Comparison of ENCODE assay signal across 30 cellular contexts in genomic region chr5:125126050-125126449, GRCh38.
"Had no signal": no experiment of that assay in that cellular context is flagged by ENCODE, and none has a peak within 500 bp of the region (broad histone marks: within the 10 kb centered on the region; RNA-seq: fewer than 3 reads in every experiment).

No MANE protein-coding gene starts in this region.

- H3K27ac ChIP-seq: adrenal gland, body of pancreas, esophagus squamous epithelium, gastroesophageal sphincter, heart right ventricle had no signal

- H3K36me3 ChIP-seq: adrenal gland, esophagus squamous epithelium, gastroesophageal sphincter, heart right ventricle had no signal

- H3K9me3 ChIP-seq: adrenal gland, body of pancreas, esophagus squamous epithelium, gastroesophageal sphincter, heart right ventricle had no signal

- ATAC-seq: activated CD4-positive, alpha-beta T cell treated with anti-CD3 and anti-CD28 coated beads for 36 hours; activated CD8-positive, alpha-beta T cell treated with anti-CD3 and anti-CD28 coated beads for 36 hours; activated naive CD8-positive, alpha-beta T cell treated with anti-CD3 and anti-CD28 coated beads, Interleukin-2, amount 50 U/mL, for 24 hours; activated T-cell treated with anti-CD3 and anti-CD28 coated beads, Interleukin-2, amount 50 U/mL, for 4 hours; activated T-helper 17 cell treated with anti-CD3 and anti-CD28 coated beads, Interleukin-2, amount 50 U/mL, for 72 hours; body of pancreas; effector memory CD8-positive, alpha-beta T cell; gastroesophageal sphincter; heart right ventricle; T-cell had no signal

- H3K4me1 ChIP-seq: adrenal gland, body of pancreas, esophagus squamous epithelium, gastroesophageal sphincter, heart right ventricle had no signal

- H3K4me1 Mint-ChIP-seq: activated CD4-positive, alpha-beta T cell treated with anti-CD3 and anti-CD28 coated beads for 36 hours; activated CD4-positive, alpha-beta T cell treated with anti-CD3 and anti-CD28 coated beads, Interleukin-2, amount 10 ng/mL, durations not matched to agents 7 days and 5 days; activated naive CD4-positive, alpha-beta T cell treated with anti-CD3 and anti-CD28 coated beads, Interleukin-2, amount 50 U/mL, for 24 hours; activated naive CD8-positive, alpha-beta T cell treated with anti-CD3 and anti-CD28 coated beads for 36 hours; activated naive CD8-positive, alpha-beta T cell treated with anti-CD3 and anti-CD28 coated beads, Interleukin-2, amount 50 U/mL, for 24 hours; activated T-helper 17 cell treated with anti-CD3 and anti-CD28 coated beads, Interleukin-2, amount 50 U/mL, for 72 hours; T-cell had no signal

- H3K27ac Mint-ChIP-seq: activated CD4-positive, alpha-beta T cell treated with anti-CD3 and anti-CD28 coated beads for 36 hours; activated CD4-positive, alpha-beta T cell treated with anti-CD3 and anti-CD28 coated beads, Interleukin-2, amount 10 ng/mL, durations not matched to agents 7 days and 5 days; activated CD8-positive, alpha-beta T cell treated with anti-CD3 and anti-CD28 coated beads for 36 hours; activated naive CD4-positive, alpha-beta T cell treated with anti-CD3 and anti-CD28 coated beads for 36 hours; activated naive CD4-positive, alpha-beta T cell treated with anti-CD3 and anti-CD28 coated beads, Interleukin-2, amount 50 U/mL, for 24 hours; activated naive CD8-positive, alpha-beta T cell treated with anti-CD3 and anti-CD28 coated beads for 36 hours; activated naive CD8-positive, alpha-beta T cell treated with anti-CD3 and anti-CD28 coated beads, Interleukin-2, amount 50 U/mL, for 24 hours; activated T-helper 17 cell treated with anti-CD3 and anti-CD28 coated beads, Interleukin-2, amount 50 U/mL, for 72 hours; effector memory CD8-positive, alpha-beta T cell; T-cell; T-helper 1 cell treated with Interleukin-12 subunit alpha and Interleukin-12 subunit beta and Interleukin-4 antibody, amounts not matched to agents 30 μg/mL and 1 μg/mL, for 36 hours had no signal

- H3K27me3 Mint-ChIP-seq: activated CD4-positive, alpha-beta T cell treated with anti-CD3 and anti-CD28 coated beads for 36 hours; activated CD4-positive, alpha-beta T cell treated with anti-CD3 and anti-CD28 coated beads, Interleukin-2, amount 10 ng/mL, durations not matched to agents 7 days and 5 days; activated CD8-positive, alpha-beta T cell treated with anti-CD3 and anti-CD28 coated beads for 36 hours; activated naive CD4-positive, alpha-beta T cell treated with anti-CD3 and anti-CD28 coated beads, Interleukin-2, amount 50 U/mL, for 24 hours; activated naive CD8-positive, alpha-beta T cell treated with anti-CD3 and anti-CD28 coated beads for 36 hours; activated naive CD8-positive, alpha-beta T cell treated with anti-CD3 and anti-CD28 coated beads, Interleukin-2, amount 50 U/mL, for 24 hours; activated T-helper 17 cell treated with anti-CD3 and anti-CD28 coated beads, Interleukin-2, amount 50 U/mL, for 72 hours; effector memory CD8-positive, alpha-beta T cell; T-cell had no signal

- DNase-seq: activated CD4-positive, alpha-beta T cell treated with anti-CD3 and anti-CD28 coated beads for 36 hours; activated CD4-positive, alpha-beta T cell treated with anti-CD3 and anti-CD28 coated beads, Interleukin-2, amount 10 ng/mL, durations not matched to agents 7 days and 5 days; activated CD4-positive, alpha-beta T cell treated with anti-CD3 and anti-CD28 coated beads, Interleukin-2, amount 50 U/mL, for 4 hours; activated CD4-positive, CD25-positive, alpha-beta regulatory T cell; activated CD4-positive, CD25-positive, alpha-beta regulatory T cell treated with anti-CD3 and anti-CD28 coated beads, Interleukin-2, amount 50 U/mL, for 72 hours; activated CD8-positive, alpha-beta memory T cell treated with anti-CD3 and anti-CD28 coated beads for 24 hours; activated CD8-positive, alpha-beta T cell treated with anti-CD3 and anti-CD28 coated beads for 36 hours; activated effector memory CD4-positive, alpha-beta T cell treated with Interleukin-2 at 50 U/mL for 16 hours; activated naive CD4-positive, alpha-beta T cell treated with anti-CD3 and anti-CD28 coated beads for 36 hours; activated naive CD8-positive, alpha-beta T cell treated with anti-CD3 and anti-CD28 coated beads for 36 hours; activated naive CD8-positive, alpha-beta T cell treated with anti-CD3 and anti-CD28 coated beads, Interleukin-2, amount 50 U/mL, for 24 hours; activated T-cell treated with anti-CD3 and anti-CD28 coated beads, Interleukin-2, amount 50 U/mL, for 4 hours; adrenal gland; amygdala; aorta; body of pancreas; caudate nucleus; cortex of kidney; dermis blood vessel endothelial cell; effector CD4-positive, alpha-beta T cell; effector memory CD8-positive, alpha-beta T cell; erythroblast; esophagus squamous epithelium; foreskin melanocyte; heart right ventricle; T-cell had no signal

- H3K4me3 Mint-ChIP-seq: activated CD4-positive, alpha-beta T cell treated with anti-CD3 and anti-CD28 coated beads for 36 hours; activated CD4-positive, alpha-beta T cell treated with anti-CD3 and anti-CD28 coated beads, Interleukin-2, amount 10 ng/mL, durations not matched to agents 7 days and 5 days; activated CD8-positive, alpha-beta T cell treated with anti-CD3 and anti-CD28 coated beads for 36 hours; activated naive CD4-positive, alpha-beta T cell treated with anti-CD3 and anti-CD28 coated beads for 36 hours; activated naive CD4-positive, alpha-beta T cell treated with anti-CD3 and anti-CD28 coated beads, Interleukin-2, amount 50 U/mL, for 24 hours; activated naive CD8-positive, alpha-beta T cell treated with anti-CD3 and anti-CD28 coated beads for 36 hours; activated naive CD8-positive, alpha-beta T cell treated with anti-CD3 and anti-CD28 coated beads, Interleukin-2, amount 50 U/mL, for 24 hours; activated T-cell treated with anti-CD3 and anti-CD28 coated beads, Interleukin-2, amount 50 U/mL, for 4 hours; activated T-helper 17 cell treated with anti-CD3 and anti-CD28 coated beads, Interleukin-2, amount 50 U/mL, for 72 hours; effector memory CD8-positive, alpha-beta T cell; T-cell; T-helper 1 cell treated with Interleukin-12 subunit alpha and Interleukin-12 subunit beta and Interleukin-4 antibody, amounts not matched to agents 30 μg/mL and 1 μg/mL, for 36 hours had no signal

- H3K36me3 Mint-ChIP-seq: activated naive CD4-positive, alpha-beta T cell treated with anti-CD3 and anti-CD28 coated beads, Interleukin-2, amount 50 U/mL, for 24 hours; activated naive CD8-positive, alpha-beta T cell treated with anti-CD3 and anti-CD28 coated beads for 36 hours; T-cell had no signal

- H3K27me3 ChIP-seq: adrenal gland, body of pancreas, esophagus squamous epithelium, gastroesophageal sphincter, heart right ventricle had no signal

- H3K9me3 Mint-ChIP-seq: activated CD4-positive, alpha-beta T cell treated with anti-CD3 and anti-CD28 coated beads, Interleukin-2, amount 10 ng/mL, durations not matched to agents 7 days and 5 days; activated naive CD4-positive, alpha-beta T cell treated with anti-CD3 and anti-CD28 coated beads for 36 hours; activated naive CD4-positive, alpha-beta T cell treated with anti-CD3 and anti-CD28 coated beads, Interleukin-2, amount 50 U/mL, for 24 hours; activated naive CD8-positive, alpha-beta T cell treated with anti-CD3 and anti-CD28 coated beads for 36 hours; activated T-helper 17 cell treated with anti-CD3 and anti-CD28 coated beads, Interleukin-2, amount 50 U/mL, for 72 hours had no signal

- H3K4me3 ChIP-seq: adrenal gland, body of pancreas, esophagus squamous epithelium, gastroesophageal sphincter, heart right ventricle had no signal
